Comparison of ENCODE assay signal across 1 cellular context in genomic region chr18:43043626-43044025, GRCh38.
TF ChIP-seq lines count a peak whose summit lies in the region.

No MANE protein-coding gene starts in this region.

TF ChIP-seq in HEK293, 187 proteins besides CTCF, POLR2A, EP300 and RAD21 (continued from another document):
- TF ChIP-seq, protein P1, sequence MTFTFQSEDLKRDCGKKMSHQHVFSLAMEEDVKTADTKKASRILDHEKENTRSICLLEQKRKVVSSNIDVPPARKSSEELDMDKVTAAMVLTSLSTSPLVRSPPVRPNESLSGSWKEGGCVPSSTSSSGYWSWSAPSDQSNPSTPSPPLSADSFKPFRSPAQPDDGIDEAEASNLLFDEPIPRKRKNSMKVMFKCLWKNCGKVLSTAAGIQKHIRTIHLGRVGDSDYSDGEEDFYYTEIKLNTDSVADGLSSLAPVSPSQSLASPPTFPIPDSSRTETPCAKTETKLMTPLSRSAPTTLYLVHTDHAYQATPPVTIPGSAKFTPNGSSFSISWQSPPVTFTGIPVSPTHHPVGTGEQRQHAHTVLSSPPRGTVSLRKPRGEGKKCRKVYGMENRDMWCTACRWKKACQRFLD (tag by site-specific recombination; IDR thresholded peaks at IDR 0.05), result 0 out of 2 replicates have a peak, but pooled peaks have one; percentile 28
- TF ChIP-seq ZNF394 (tag by site-specific recombination; IDR thresholded peaks at IDR 0.05; ENCODE audit: borderline replicate concordance) (peak; percentile 76; the same call in 1 of the 2 replicates), ZBTB6 (tag by site-specific recombination; IDR thresholded peaks at IDR 0.05) (no peak), SCRT1 (tag by site-specific recombination; IDR thresholded peaks at IDR 0.05; ENCODE audit: borderline replicate concordance) (no peak), ZNF658 (tag by site-specific recombination; IDR thresholded peaks at IDR 0.05) (no peak), ZNF626 (tag by site-specific recombination; IDR thresholded peaks at IDR 0.05) (no peak), ZNF600 (tag by site-specific recombination; IDR thresholded peaks at IDR 0.05) (no peak), SP3 (tag by site-specific recombination; IDR thresholded peaks at IDR 0.05) (no peak), ZNF664 (tag by site-specific recombination; IDR thresholded peaks at IDR 0.05) (peak; percentile 39; the same call in 1 of the 2 replicates), ZNF558 (tag by site-specific recombination; IDR thresholded peaks at IDR 0.05) (no peak), ZNF433 (tag by site-specific recombination; IDR thresholded peaks at IDR 0.05; ENCODE audit: low read depth) (peak; percentile 63; the same call in 1 of the 2 replicates), ZNF670 (tag by site-specific recombination; IDR thresholded peaks at IDR 0.05; ENCODE audit: low read depth) (no peak), ZNF335 (tag by site-specific recombination; conservative IDR thresholded peaks at IDR 0.05) (no peak), ZNF610 (tag by site-specific recombination; IDR thresholded peaks at IDR 0.05; ENCODE audit: borderline replicate concordance) (no peak), ZNF623 (tag by site-specific recombination; IDR thresholded peaks at IDR 0.05) (peak; percentile 53), ZSCAN30 (tag by site-specific recombination; IDR thresholded peaks at IDR 0.05) (no peak), ZNF211 (tag by site-specific recombination; IDR thresholded peaks at IDR 0.05; ENCODE audit: low read depth) (no peak), ZNF138 (tag by site-specific recombination; IDR thresholded peaks at IDR 0.05; ENCODE audit: borderline replicate concordance) (peak; percentile 76; the same call in 1 of the 2 replicates), ZNF248 (tag by site-specific recombination; IDR thresholded peaks at IDR 0.05) (no peak), ZNF548 (tag by site-specific recombination; IDR thresholded peaks at IDR 0.05) (no peak), GLIS1 (tag by site-specific recombination; IDR thresholded peaks at IDR 0.05) (no peak), ZNF837 (tag by site-specific recombination; IDR thresholded peaks at IDR 0.05) (no peak), IKZF3 (tag by site-specific recombination; IDR thresholded peaks at IDR 0.05) (no peak), BCL11B (tag by site-specific recombination; IDR thresholded peaks at IDR 0.05; ENCODE audit: low read depth) (no peak), MEIS1 (CRISPR knock-in tag; IDR thresholded peaks at IDR 0.05; ENCODE audit: borderline replicate concordance) (no peak), ZNF2 (tag by site-specific recombination; IDR thresholded peaks at IDR 0.05) (no peak)
- TF ChIP-seq, protein P2, sequence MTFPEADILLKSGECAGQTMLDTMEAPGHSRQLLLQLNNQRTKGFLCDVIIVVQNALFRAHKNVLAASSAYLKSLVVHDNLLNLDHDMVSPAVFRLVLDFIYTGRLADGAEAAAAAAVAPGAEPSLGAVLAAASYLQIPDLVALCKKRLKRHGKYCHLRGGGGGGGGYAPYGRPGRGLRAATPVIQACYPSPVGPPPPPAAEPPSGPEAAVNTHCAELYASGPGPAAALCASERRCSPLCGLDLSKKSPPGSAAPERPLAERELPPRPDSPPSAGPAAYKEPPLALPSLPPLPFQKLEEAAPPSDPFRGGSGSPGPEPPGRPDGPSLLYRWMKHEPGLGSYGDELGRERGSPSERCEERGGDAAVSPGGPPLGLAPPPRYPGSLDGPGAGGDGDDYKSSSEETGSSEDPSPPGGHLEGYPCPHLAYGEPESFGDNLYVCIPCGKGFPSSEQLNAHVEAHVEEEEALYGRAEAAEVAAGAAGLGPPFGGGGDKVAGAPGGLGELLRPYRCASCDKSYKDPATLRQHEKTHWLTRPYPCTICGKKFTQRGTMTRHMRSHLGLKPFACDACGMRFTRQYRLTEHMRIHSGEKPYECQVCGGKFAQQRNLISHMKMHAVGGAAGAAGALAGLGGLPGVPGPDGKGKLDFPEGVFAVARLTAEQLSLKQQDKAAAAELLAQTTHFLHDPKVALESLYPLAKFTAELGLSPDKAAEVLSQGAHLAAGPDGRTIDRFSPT (tag by site-specific recombination; IDR thresholded peaks at IDR 0.05), result no peak
